ENCODE assay signal across 9 cellular contexts in genomic region chr2:241724259-241724974, GRCh38. TPM values are rescaled to one million over a fixed set of nuclear protein-coding genes. Genes with fewer than 3 reads are reported as not detected.
DNase-seq lines count a peak whose midpoint lies in the region; ATAC-seq and TF ChIP-seq lines count a peak whose summit lies in the region.
"Had no signal": no experiment of that assay in that cellular context is flagged by ENCODE, and none has a peak within 500 bp of the region (broad histone marks: within the 10 kb centered on the region; RNA-seq: fewer than 3 reads in every experiment).

No MANE protein-coding gene starts in this region.

- peaks cover 54% of the 10 kb centered on the region for H3K36me3 Mint-ChIP-seq in Calu3 (ENCODE audit: insufficient read depth, unreplicated experiment)

- H3K4me2 ChIP-seq in PC-9 = no peak overlapping the region

- H3K4me1 ChIP-seq in BE2C = no peaks in the 10 kb centered on the region
- no peaks in the 10 kb centered on the region for H3K4me1 ChIP-seq in PC-9 (replicated peaks; ENCODE audit: insufficient read depth)

- H3F3A ChIP-seq in PC-9 (ENCODE audit: insufficient read depth, low read depth) = no peaks in the 10 kb centered on the region; the same call in 1 of the 2 replicates

- H3K79me2 ChIP-seq in PC-9 (ENCODE audit: low read depth) = no peaks in the 10 kb centered on the region

- H3K9me3 Mint-ChIP-seq in Calu3 (ENCODE audit: low read depth, unreplicated experiment) = peaks cover 3% of the 10 kb centered on the region

- intact Hi-C loops in PC-9 (cut with micrococcal nuclease; ENCODE audit: unreplicated experiment) (no loop called here), Calu3 (cut with micrococcal nuclease; ENCODE audit: unreplicated experiment) (no loop called here)

- no peak overlapping the region for H3K27ac Mint-ChIP-seq in Calu3 (ENCODE audit: unreplicated experiment)

- H3K27me3 ChIP-seq in BE2C (no peaks in the 10 kb centered on the region), PC-9 (ENCODE audit: insufficient read depth, low read depth) (no peaks in the 10 kb centered on the region)

- H2AFZ ChIP-seq in PC-9 = no peak overlapping the region

- POLR2A ChIA-PET in PC-9 (lab: Charles Lee; ENCODE audit: unreplicated experiment) = no interaction called here

- DNase-seq in BE2C (no peak), GM10266 (ENCODE audit: extremely low spot score) (no peak), PC-9 (no peak), fibroblast of the aortic adventitia (ENCODE audit: low read depth) (no peak), T-helper 9 cell (no peak), NCI-H1417 treated with DMSO at 0.1 percent for 48 hours (lab: John Stamatoyannopoulos, UW) (no peak), Calu3 (no peak)

- CTCF ChIA-PET in PC-9 (lab: Charles Lee) (interaction anchor here (0.6 kb wide), 3 partner anchors 38 to 245 kb away, joined by 3 to 5 read pairs (median 3); no protein-coding TSS in a partner anchor), Calu3 (lab: Charles Lee) (no interaction called here)

- no peaks in the 10 kb centered on the region for H3K9me3 ChIP-seq in BE2C
- H3K9me3 ChIP-seq in PC-9 (ENCODE audit: insufficient read depth, low read depth) = no peaks in the 10 kb centered on the region

- peaks cover 52% of the 10 kb centered on the region for H3K36me3 ChIP-seq in BE2C
- 0 out of 2 replicates have a peak, but pooled peaks cover 8% of the 10 kb centered on the region for H3K36me3 ChIP-seq in PC-9 (ENCODE audit: low read depth)

- peaks cover 8% of the 10 kb centered on the region; the same call in 1 of the 2 replicates for H4K20me1 ChIP-seq in PC-9 (ENCODE audit: insufficient read depth)

- peak; percentile 50 for TF ChIP-seq CTCF in BE2C (IDR thresholded peaks at IDR 0.05; ENCODE audit: low read depth, low read length)
- peak; percentile 23 for TF ChIP-seq CTCF in GM10266 (IDR thresholded peaks at IDR 0.05; ENCODE audit: control insufficient read depth, insufficient read depth, low read depth, missing control alignments)
- peak; percentile 57 for TF ChIP-seq CTCF in PC-9 (conservative IDR thresholded peaks at IDR 0.05)
- TF ChIP-seq CTCF in fibroblast of the aortic adventitia (IDR thresholded peaks at IDR 0.05; ENCODE audit: insufficient read depth, low read length) = peak; percentile 19
- no peak for TF ChIP-seq CTCF in Calu3 (IDR thresholded peaks at IDR 0.05; ENCODE audit: unreplicated experiment)

- H3K27me3 Mint-ChIP-seq in Calu3 (ENCODE audit: unreplicated experiment) = no peaks in the 10 kb centered on the region

- H3K4me1 Mint-ChIP-seq in Calu3 (ENCODE audit: low read depth, unreplicated experiment) = no peaks in the 10 kb centered on the region

- no peak for ATAC-seq in GM21367 (IDR thresholded peaks at IDR 0.05; ENCODE audit: unreplicated experiment)

- H3K4me3 ChIP-seq in BE2C (ENCODE audit: low read depth, low read length) (no peak overlapping the region), PC-9 (no peak overlapping the region), fibroblast of the aortic adventitia (ENCODE audit: low read depth, low read length) (no peak overlapping the region)

- no TSS peak for BruUV-seq in PC-9 (replicated peaks; lab: Mats Ljungman, UMichigan)
- BruUV-seq in Calu3 (replicated peaks; lab: Mats Ljungman, UMichigan) = no TSS peak

- H3K27ac ChIP-seq in PC-9 = no peak overlapping the region

- H3K9me2 ChIP-seq in PC-9 (ENCODE audit: insufficient read depth) = no peaks in the 10 kb centered on the region

- no peak overlapping the region for H3K4me3 Mint-ChIP-seq in Calu3 (ENCODE audit: low read depth, unreplicated experiment)

RNA-seq across cellular contexts. Expression of gene D2HGDH, which starts 10.0 kb away (rescaled TPM):
- 42.2 TPM for polyA plus RNA-seq in BE2C (2012; ENCODE audit: insufficient read depth, insufficient read length, low read depth)
- total RNA-seq in PC-9 (2021) (131 and 232 TPM in 2 replicates), fibroblast of the aortic adventitia (ENCODE audit: low replicate concordance) (9.3 and 44.1 TPM in 2 replicates), Calu3 (2022) (51.1 and 53.3 TPM in 2 replicates)

RNA-seq across cellular contexts. Expression of gene ING5, which starts 22.6 kb away (rescaled TPM):
- 58.2 TPM for polyA plus RNA-seq in BE2C (2012; ENCODE audit: insufficient read depth, insufficient read length, low read depth)
- total RNA-seq in PC-9 (2021) (79.7 and 106 TPM in 2 replicates), fibroblast of the aortic adventitia (ENCODE audit: low replicate concordance) (14.6 and 29.2 TPM in 2 replicates), Calu3 (2022) (29.3 and 35.1 TPM in 2 replicates)

RNA-seq across cellular contexts. Expression of gene DTYMK, which starts 37.8 kb away (rescaled TPM):
- 71.9 TPM for polyA plus RNA-seq in BE2C (2012; ENCODE audit: insufficient read depth, insufficient read length, low read depth)
- total RNA-seq in PC-9 (2021) = 183 and 191 TPM in 2 replicates
- 12.8 and 41.8 TPM in 2 replicates for total RNA-seq in fibroblast of the aortic adventitia (ENCODE audit: low replicate concordance)
- 67.6 and 80.7 TPM in 2 replicates for total RNA-seq in Calu3 (2022)

RNA-seq across cellular contexts. Expression of gene GAL3ST2, which starts 52.2 kb away (rescaled TPM):
- polyA plus RNA-seq in BE2C (2012; ENCODE audit: insufficient read depth, insufficient read length, low read depth) = 4.8 TPM
- total RNA-seq in PC-9 (2021) (3.9 and 4.3 TPM in 2 replicates), fibroblast of the aortic adventitia (ENCODE audit: low replicate concordance) (0.25 TPM in 1 of 2 replicates, not detected in the other), Calu3 (2022) (0.27 TPM in 1 of 2 replicates, not detected in the other)
- total RNA-seq: posterior vena cava had no signal
